ENCODE assay signal across 22 cellular contexts in the genomic region with DNA sequence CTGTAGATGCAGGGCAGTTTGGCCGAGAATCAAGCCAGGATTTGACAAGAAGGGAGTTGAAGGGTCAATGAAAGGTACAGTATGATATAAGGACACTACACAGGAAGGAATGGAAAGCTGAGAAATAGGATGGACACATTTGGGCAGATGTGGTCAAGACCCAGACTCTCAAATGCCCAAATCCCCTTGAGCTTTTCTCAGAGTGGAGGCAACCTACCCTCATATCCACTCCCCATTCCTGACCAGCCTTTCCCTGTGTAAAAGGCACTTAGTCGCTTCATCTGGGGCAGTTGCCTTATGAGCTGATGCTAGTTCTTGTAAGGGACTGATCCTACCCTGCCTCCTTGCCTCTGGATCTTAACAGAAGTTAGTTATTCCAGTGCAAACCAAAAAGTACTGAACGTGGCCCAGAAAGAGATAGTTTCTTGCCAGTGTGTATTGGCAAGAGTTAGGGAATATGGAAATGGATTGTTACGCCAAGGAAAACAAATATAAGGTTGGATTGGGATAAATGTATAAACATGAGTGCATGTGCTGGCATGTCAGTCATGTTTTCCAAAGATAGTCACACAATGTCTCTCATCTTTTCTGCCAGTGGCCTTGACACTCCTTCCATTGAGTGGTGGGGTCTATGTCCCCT.
"Had no signal": no experiment of that assay in that cellular context is flagged by ENCODE, and none has a peak within 500 bp of the region (broad histone marks: within the 10 kb centered on the region; RNA-seq: fewer than 3 reads in every experiment).

No MANE protein-coding gene starts in this region.

- H3K27me3 Mint-ChIP-seq: activated CD4-positive, alpha-beta memory T cell treated with anti-CD3 and anti-CD28 coated beads for 36 hours; activated CD4-positive, alpha-beta T cell treated with anti-CD3 and anti-CD28 coated beads, Interleukin-2, amount 10 ng/mL, durations not matched to agents 7 days and 5 days; activated naive CD8-positive, alpha-beta T cell had no signal

- DNase-seq: activated CD4-positive, alpha-beta memory T cell treated with anti-CD3 and anti-CD28 coated beads for 36 hours; activated CD4-positive, alpha-beta T cell treated with anti-CD3 and anti-CD28 coated beads, Interleukin-2, amount 10 ng/mL, durations not matched to agents 7 days and 5 days; activated CD4-positive, CD25-positive, alpha-beta regulatory T cell; activated CD8-positive, alpha-beta memory T cell treated with anti-CD3 and anti-CD28 coated beads for 24 hours; activated gamma-delta T cell; activated naive CD4-positive, alpha-beta T cell treated with anti-CD3 and anti-CD28 coated beads for 36 hours; activated T-cell treated with anti-CD3 and anti-CD28 coated beads, Interleukin-2, amount 50 U/mL, for 4 hours; amygdala; brain microvascular endothelial cell; NCI-H1048; NCI-H1930; NCI-H2107; NCI-H2171 treated with DMSO at 0.1 percent for 48 hours; NCI-H345; NCI-H510A; NCI-H526 treated with DMSO at 0.1 percent for 48 hours; NCI-H82; SJCRH30; SK-N-SH; T-helper 9 cell had no signal

- H3K27ac Mint-ChIP-seq: activated CD4-positive, alpha-beta memory T cell treated with anti-CD3 and anti-CD28 coated beads for 36 hours; activated CD4-positive, alpha-beta T cell treated with anti-CD3 and anti-CD28 coated beads, Interleukin-2, amount 10 ng/mL, durations not matched to agents 7 days and 5 days; activated naive CD4-positive, alpha-beta T cell treated with anti-CD3 and anti-CD28 coated beads for 36 hours; activated naive CD8-positive, alpha-beta T cell had no signal

- H3K36me3 ChIP-seq: brain microvascular endothelial cell, cardiac muscle cell, SJCRH30 had no signal

- H3K4me3 Mint-ChIP-seq: activated CD4-positive, alpha-beta memory T cell treated with anti-CD3 and anti-CD28 coated beads for 36 hours; activated CD4-positive, alpha-beta T cell treated with anti-CD3 and anti-CD28 coated beads, Interleukin-2, amount 10 ng/mL, durations not matched to agents 7 days and 5 days; activated naive CD4-positive, alpha-beta T cell treated with anti-CD3 and anti-CD28 coated beads for 36 hours; activated naive CD8-positive, alpha-beta T cell; activated T-cell treated with anti-CD3 and anti-CD28 coated beads, Interleukin-2, amount 50 U/mL, for 4 hours had no signal

- H3K27me3 ChIP-seq: brain microvascular endothelial cell, cardiac muscle cell, SJCRH30 had no signal

- H3K9me3 ChIP-seq: SJCRH30, SK-N-SH had no signal

- ATAC-seq: activated T-cell treated with anti-CD3 and anti-CD28 coated beads, Interleukin-2, amount 50 U/mL, for 4 hours had no signal

- H3K27ac ChIP-seq: brain microvascular endothelial cell, cardiac muscle cell, SJCRH30 had no signal

- H3K4me2 ChIP-seq: SK-N-SH had no signal

- H3K4me3 ChIP-seq: cardiac muscle cell, SJCRH30 had no signal
